In genomic region chr19:46745521-46746280, GRCh38 we compare ENCODE assay signal across 1 cellular context.
TF ChIP-seq lines count a peak whose summit lies in the region.

A gene with protein sequence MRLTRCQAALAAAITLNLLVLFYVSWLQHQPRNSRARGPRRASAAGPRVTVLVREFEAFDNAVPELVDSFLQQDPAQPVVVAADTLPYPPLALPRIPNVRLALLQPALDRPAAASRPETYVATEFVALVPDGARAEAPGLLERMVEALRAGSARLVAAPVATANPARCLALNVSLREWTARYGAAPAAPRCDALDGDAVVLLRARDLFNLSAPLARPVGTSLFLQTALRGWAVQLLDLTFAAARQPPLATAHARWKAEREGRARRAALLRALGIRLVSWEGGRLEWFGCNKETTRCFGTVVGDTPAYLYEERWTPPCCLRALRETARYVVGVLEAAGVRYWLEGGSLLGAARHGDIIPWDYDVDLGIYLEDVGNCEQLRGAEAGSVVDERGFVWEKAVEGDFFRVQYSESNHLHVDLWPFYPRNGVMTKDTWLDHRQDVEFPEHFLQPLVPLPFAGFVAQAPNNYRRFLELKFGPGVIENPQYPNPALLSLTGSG (plus strand): TSS chr19:46746057. CDS start chr19:46755451, 9,394 bp downstream.

TF ChIP-seq in HepG2, 621 proteins besides CTCF, POLR2A, EP300 and RAD21 (continued from another document and continues in another):
- peak; percentile 52; the same call in 1 of the 2 replicates for TF ChIP-seq PATZ1 (CRISPR knock-in tag; IDR thresholded peaks at IDR 0.05)
- TF ChIP-seq SMAD3 (CRISPR knock-in tag; IDR thresholded peaks at IDR 0.05) = no peak
- no peak for TF ChIP-seq SRSF1 (optimal IDR thresholded peaks at IDR 0.05; ENCODE audit: low read depth, low read length)
- TF ChIP-seq HNRNPL (IDR thresholded peaks at IDR 0.05; ENCODE audit: low read depth, low read length) = no peak
- no peak for TF ChIP-seq EZH2 (conservative IDR thresholded peaks at IDR 0.05; ENCODE audit: low read depth, low read length)
- no peak for TF ChIP-seq SOX13 (IDR thresholded peaks at IDR 0.05)
- TF ChIP-seq SOX13 (CRISPR knock-in tag; conservative IDR thresholded peaks at IDR 0.05 in 1 of 2, IDR thresholded peaks at IDR 0.05 in 1 of 2) = no peak
- no peak for TF ChIP-seq ZNF331 (CRISPR knock-in tag; IDR thresholded peaks at IDR 0.05)
- no peak for TF ChIP-seq ZBTB42 (CRISPR knock-in tag; IDR thresholded peaks at IDR 0.05)
- no peak for TF ChIP-seq ZNF782 (CRISPR knock-in tag; IDR thresholded peaks at IDR 0.05; ENCODE audit: borderline replicate concordance)
- TF ChIP-seq ZNF234 (CRISPR knock-in tag; conservative IDR thresholded peaks at IDR 0.05) = no peak
- no peak for TF ChIP-seq ZNF225 (CRISPR knock-in tag; IDR thresholded peaks at IDR 0.05)
- TF ChIP-seq SP140L (CRISPR knock-in tag; IDR thresholded peaks at IDR 0.05; ENCODE audit: borderline replicate concordance) = no peak
- TF ChIP-seq ZNF577 (CRISPR knock-in tag; IDR thresholded peaks at IDR 0.05; ENCODE audit: borderline replicate concordance, low read depth) = no peak
- no peak for TF ChIP-seq ZNF883 (CRISPR knock-in tag; IDR thresholded peaks at IDR 0.05; ENCODE audit: not compliant biosample characterization)
- TF ChIP-seq, protein P1, sequence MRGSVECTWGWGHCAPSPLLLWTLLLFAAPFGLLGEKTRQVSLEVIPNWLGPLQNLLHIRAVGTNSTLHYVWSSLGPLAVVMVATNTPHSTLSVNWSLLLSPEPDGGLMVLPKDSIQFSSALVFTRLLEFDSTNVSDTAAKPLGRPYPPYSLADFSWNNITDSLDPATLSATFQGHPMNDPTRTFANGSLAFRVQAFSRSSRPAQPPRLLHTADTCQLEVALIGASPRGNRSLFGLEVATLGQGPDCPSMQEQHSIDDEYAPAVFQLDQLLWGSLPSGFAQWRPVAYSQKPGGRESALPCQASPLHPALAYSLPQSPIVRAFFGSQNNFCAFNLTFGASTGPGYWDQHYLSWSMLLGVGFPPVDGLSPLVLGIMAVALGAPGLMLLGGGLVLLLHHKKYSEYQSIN (CRISPR knock-in tag; IDR thresholded peaks at IDR 0.05; ENCODE audit: borderline replicate concordance) = no peak
- TF ChIP-seq POLR2G (IDR thresholded peaks at IDR 0.05; ENCODE audit: low read depth, low read length) = peak; percentile 42; the same call in 1 of the 2 replicates
- no peak for TF ChIP-seq FOXA1 (IDR thresholded peaks at IDR 0.05)
- no peak for TF ChIP-seq FOXA1 (CRISPR knock-in tag; IDR thresholded peaks at IDR 0.05)
- no peak for TF ChIP-seq PITX1 (CRISPR knock-in tag; IDR thresholded peaks at IDR 0.05)
- TF ChIP-seq ELF1 (CRISPR knock-in tag; IDR thresholded peaks at IDR 0.05) = no peak
- TF ChIP-seq, protein P2, sequence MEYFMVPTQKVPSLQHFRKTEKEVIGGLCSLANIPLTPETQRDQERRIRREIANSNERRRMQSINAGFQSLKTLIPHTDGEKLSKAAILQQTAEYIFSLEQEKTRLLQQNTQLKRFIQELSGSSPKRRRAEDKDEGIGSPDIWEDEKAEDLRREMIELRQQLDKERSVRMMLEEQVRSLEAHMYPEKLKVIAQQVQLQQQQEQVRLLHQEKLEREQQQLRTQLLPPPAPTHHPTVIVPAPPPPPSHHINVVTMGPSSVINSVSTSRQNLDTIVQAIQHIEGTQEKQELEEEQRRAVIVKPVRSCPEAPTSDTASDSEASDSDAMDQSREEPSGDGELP (IDR thresholded peaks at IDR 0.05; ENCODE audit: borderline replicate concordance, low read depth) = peak; percentile 57; the same call in 1 of the 2 replicates
- 0 out of 2 replicates have a peak, but pooled peaks have one; percentile 21 for TF ChIP-seq CSRNP1 (CRISPR knock-in tag; IDR thresholded peaks at IDR 0.05)
- no peak for TF ChIP-seq ZNF180 (CRISPR knock-in tag; IDR thresholded peaks at IDR 0.05; ENCODE audit: borderline replicate concordance, low read depth)
- no peak for TF ChIP-seq ZNF143 (CRISPR knock-in tag; IDR thresholded peaks at IDR 0.05)
- TF ChIP-seq MLX (CRISPR knock-in tag; IDR thresholded peaks at IDR 0.05) = no peak
- TF ChIP-seq AHDC1 (CRISPR knock-in tag; IDR thresholded peaks at IDR 0.05; ENCODE audit: borderline replicate concordance) = no peak
- TF ChIP-seq NR0B2 (CRISPR knock-in tag; IDR thresholded peaks at IDR 0.05) = no peak
- no peak for TF ChIP-seq GATA4 (IDR thresholded peaks at IDR 0.05; ENCODE audit: borderline replicate concordance, low read depth)
- no peak for TF ChIP-seq ZNF446 (CRISPR knock-in tag; IDR thresholded peaks at IDR 0.05)
- TF ChIP-seq ZNF530 (CRISPR knock-in tag; IDR thresholded peaks at IDR 0.05; ENCODE audit: low read depth) = no peak
- TF ChIP-seq HIC2 (CRISPR knock-in tag; IDR thresholded peaks at IDR 0.05; ENCODE audit: low read depth) = no peak
- 0 out of 2 replicates have a peak, but pooled peaks have one; percentile 41 for TF ChIP-seq ZNF558 (CRISPR knock-in tag; IDR thresholded peaks at IDR 0.05; ENCODE audit: borderline replicate concordance)
- TF ChIP-seq CHCHD3 (CRISPR knock-in tag; IDR thresholded peaks at IDR 0.05) = no peak
- TF ChIP-seq MED13 (CRISPR knock-in tag; IDR thresholded peaks at IDR 0.05) = no peak
- no peak for TF ChIP-seq GPN1 (CRISPR knock-in tag; IDR thresholded peaks at IDR 0.05; ENCODE audit: borderline replicate concordance)
- no peak for TF ChIP-seq GATAD1 (CRISPR knock-in tag; IDR thresholded peaks at IDR 0.05)
- TF ChIP-seq ZNF556 (CRISPR knock-in tag; IDR thresholded peaks at IDR 0.05; ENCODE audit: borderline replicate concordance) = peak; percentile 62; the same call in 1 of the 2 replicates
- no peak for TF ChIP-seq KDM6A (CRISPR knock-in tag; IDR thresholded peaks at IDR 0.05; ENCODE audit: low read depth)
- no peak for TF ChIP-seq FOXO1 (CRISPR knock-in tag; IDR thresholded peaks at IDR 0.05)
- no peak for TF ChIP-seq ZNF720 (CRISPR knock-in tag; IDR thresholded peaks at IDR 0.05)
- TF ChIP-seq ZNF766 (CRISPR knock-in tag; IDR thresholded peaks at IDR 0.05; ENCODE audit: borderline replicate concordance) = no peak
- TF ChIP-seq ZNF343 (CRISPR knock-in tag; IDR thresholded peaks at IDR 0.05) = peak; percentile 50; the same call in 1 of the 2 replicates
- no peak for TF ChIP-seq ZC3H13 (CRISPR knock-in tag; IDR thresholded peaks at IDR 0.05)
- no peak for TF ChIP-seq RAD51 (IDR thresholded peaks at IDR 0.05; ENCODE audit: borderline replicate concordance)
- TF ChIP-seq ZEB1 (IDR thresholded peaks at IDR 0.05; ENCODE audit: insufficient replicate concordance, low read depth) = no peak
- no peak for TF ChIP-seq MXI1 (IDR thresholded peaks at IDR 0.05; ENCODE audit: borderline replicate concordance, low read depth, low read length)
- 0 out of 2 replicates have a peak, but pooled peaks have one; percentile 69 for TF ChIP-seq DZIP1 (CRISPR knock-in tag; IDR thresholded peaks at IDR 0.05)
